Comparison of ENCODE assay signal across 8 cellular contexts in genomic region chr11:69670158-69670845, GRCh38. TPM values are rescaled to one million over a fixed set of nuclear protein-coding genes. Genes with fewer than 3 reads are reported as not detected.
DNase-seq lines count a peak whose midpoint lies in the region; ATAC-seq and TF ChIP-seq lines count a peak whose summit lies in the region.

No MANE protein-coding gene starts in this region.

- no peak overlapping the region for H3K23ac ChIP-seq in mesenchymal stem cell (ENCODE audit: low read length in 2 of 2)

- no peak overlapping the region for H3K18ac ChIP-seq in mesenchymal stem cell (ENCODE audit: low read depth in 1 of 2, low read length in 2 of 2)

- TF ChIP-seq CTCF in HFF-Myc (IDR thresholded peaks at IDR 0.05; ENCODE audit: low read depth, low read length, missing control alignments): peak; percentile 95

- H3K79me1 ChIP-seq in mesenchymal stem cell (replicated peaks; ENCODE audit: low read length, poor library complexity, severe bottlenecking): peaks cover 42% of the 10 kb centered on the region

- no peak overlapping the region for H4K91ac ChIP-seq in mesenchymal stem cell (ENCODE audit: low read length)

- H3K36me3 ChIP-seq in BLaER1 (peaks cover 63% of the 10 kb centered on the region), mesenchymal stem cell (ENCODE audit: control insufficient read depth in 1 of 2, insufficient read depth in 2 of 2, low read depth in 1 of 2, low read length in 2 of 2) (peaks cover 42 to 67% of the 10 kb centered on the region in 2 experiments)

- no peaks in the 10 kb centered on the region for H3K27me3 ChIP-seq in BLaER1
- no peaks in the 10 kb centered on the region for H3K27me3 ChIP-seq in mesenchymal stem cell (ENCODE audit: control insufficient read depth in 1 of 2, insufficient read depth in 1 of 2, low read length in 2 of 2)

- no peak overlapping the region for H2AFZ ChIP-seq in mesenchymal stem cell (ENCODE audit: low read depth, low read length)

- no peak overlapping the region for H4K8ac ChIP-seq in mesenchymal stem cell (ENCODE audit: low read length)

- H3K9ac ChIP-seq in BLaER1: no peak overlapping the region
- peak overlapping the region; percentile 80 for H3K9ac ChIP-seq in mesenchymal stem cell (ENCODE audit: low read length)

- WGBS in mesenchymal stem cell: 48% methylated on average over 15 of the region's 18 CpGs

- no peak for ATAC-seq in HG02884 (IDR thresholded peaks at IDR 0.05; ENCODE audit: unreplicated experiment)

- no peak overlapping the region for H2BK120ac ChIP-seq in mesenchymal stem cell (ENCODE audit: low read depth, low read length)

- H4K20me1 ChIP-seq in BLaER1: peaks cover 94% of the 10 kb centered on the region

- H3K4ac ChIP-seq in mesenchymal stem cell (ENCODE audit: low read depth in 1 of 2, low read length in 2 of 2): no peak overlapping the region

- H2BK15ac ChIP-seq in mesenchymal stem cell (ENCODE audit: low read depth, poor library complexity, severe bottlenecking): no peak overlapping the region

- peak overlapping the region in 1 of 2 experiments; percentile 72 for H3K14ac ChIP-seq in mesenchymal stem cell (ENCODE audit: low read length in 2 of 2)

- no peak overlapping the region for H2AK5ac ChIP-seq in mesenchymal stem cell (ENCODE audit: low read length, severe bottlenecking)

- no peak overlapping the region for H2BK12ac ChIP-seq in mesenchymal stem cell (ENCODE audit: low read length in 2 of 2)

- H3K9me3 ChIP-seq in BLaER1 (no peaks in the 10 kb centered on the region), mesenchymal stem cell (ENCODE audit: control insufficient read depth, low read length) (no peaks in the 10 kb centered on the region)

- H3K4me2 ChIP-seq in BLaER1 (peak overlapping the region; percentile 23), mesenchymal stem cell (ENCODE audit: low read length, poor library complexity, severe bottlenecking) (no peak overlapping the region)

- peaks cover 57% of the 10 kb centered on the region for H3K4me1 ChIP-seq in BLaER1
- peaks cover 15% of the 10 kb centered on the region for H3K4me1 ChIP-seq in mesenchymal stem cell (ENCODE audit: control insufficient read depth, insufficient read depth, low read depth, low read length)

- H3K27ac ChIP-seq in BLaER1: no peak overlapping the region
- H3K27ac ChIP-seq in mesenchymal stem cell (ENCODE audit: low read length, poor library complexity, severe bottlenecking): no peak overlapping the region

- DNase-seq in HFF-Myc (ENCODE audit: extremely low read depth, low read depth) (peak; percentile 70), NCI-H82 (lab: John Stamatoyannopoulos, UW) (peak; percentile 84), mesenchymal stem cell (peak; percentile 85)
- DNase-seq in activated CD4-positive, alpha-beta T cell treated with anti-CD3 and anti-CD28 coated beads, Interleukin-2, amount 50 U/mL, for 48 hours: peak; percentile 65 to 70
- DNase-seq in effector CD8-positive, alpha-beta T cell (lab: John Stamatoyannopoulos, UW): peak; percentile 28
- DNase-seq in stimulated activated CD8-positive, alpha-beta memory T cell treated with anti-CD3 and anti-CD28 coated beads, Interleukin-2, amount 100 ng/mL, for 48 hours (ENCODE audit: low read depth in 2 of 2): peak; percentile 22 to 24

- H3K4me3 ChIP-seq in BLaER1 (no peak overlapping the region), HFF-Myc (replicated peaks; ENCODE audit: low read depth, low read length) (no peak overlapping the region), mesenchymal stem cell (ENCODE audit: insufficient read depth in 1 of 2, low read depth in 1 of 2, low read length in 2 of 2) (peak overlapping the region in 1 of 2 experiments; percentile 50)

- H2BK5ac ChIP-seq in mesenchymal stem cell (ENCODE audit: low read depth, low read length, poor library complexity, severe bottlenecking): no peak overlapping the region

RNA-seq across cellular contexts. Expression of gene LTO1, which starts 4.9 kb away (rescaled TPM):
- polyA plus RNA-seq in mesenchymal stem cell (2013, experiment 1 of 2): 12.8 TPM
- 12.4 TPM for polyA plus RNA-seq in mesenchymal stem cell (2013, experiment 2 of 2)

RNA-seq across cellular contexts. Expression of gene CCND1, which starts 29.3 kb away (rescaled TPM):
- 324 TPM for polyA plus RNA-seq in mesenchymal stem cell (2013, experiment 1 of 2)
- 321 TPM for polyA plus RNA-seq in mesenchymal stem cell (2013, experiment 2 of 2)

RNA-seq across cellular contexts. Expression of gene FGF19, which starts 33.5 kb away (rescaled TPM):
- not detected for polyA plus RNA-seq in mesenchymal stem cell (2013, experiment 1 of 2)
- polyA plus RNA-seq in mesenchymal stem cell (2013, experiment 2 of 2): 0.01 TPM

Comparison
In these comparisons a context has a peak if more than half of its experiments do, and no peak if none do; other contexts are left out.
1. DNase-seq: peak in every context shown above with its lines; median percentile 85 in mesenchymal stem cell; 84 in NCI-H82; 70 in HFF-Myc; 68 in activated CD4-positive, alpha-beta T cell treated with anti-CD3 and anti-CD28 coated beads, Interleukin-2, amount 50 U/mL, for 48 hours; 28 in effector CD8-positive, alpha-beta T cell; 23 in stimulated activated CD8-positive, alpha-beta memory T cell treated with anti-CD3 and anti-CD28 coated beads, Interleukin-2, amount 100 ng/mL, for 48 hours.